In the genomic region with DNA sequence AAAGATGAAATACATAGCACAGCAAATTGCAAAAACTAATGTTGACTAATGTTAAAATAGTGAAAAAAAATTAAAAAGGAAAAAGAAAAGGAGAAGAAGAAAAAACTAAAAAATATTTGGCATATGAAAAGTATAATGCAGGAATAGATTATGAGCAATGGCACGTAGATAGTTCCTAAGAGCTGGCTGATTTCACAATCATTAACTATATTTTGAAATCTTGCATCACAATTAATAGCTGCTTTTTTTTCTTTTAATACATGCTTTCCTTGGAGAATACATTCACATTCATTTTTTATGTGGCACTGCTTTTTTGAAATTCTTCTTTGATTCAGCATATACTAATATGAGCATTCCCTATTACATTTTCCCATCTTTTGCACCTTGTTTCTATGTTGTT, we compare ENCODE assay signal across 5 cellular contexts.
"Had no signal": no experiment of that assay in that cellular context is flagged by ENCODE, and none has a peak within 500 bp of the region (broad histone marks: within the 10 kb centered on the region; RNA-seq: fewer than 3 reads in every experiment).

No MANE protein-coding gene starts in this region.

- H3K27ac ChIP-seq: HL-60, KMS-11 had no signal

- DNase-seq: KBM-7, KG1 had no signal

- H3K9ac ChIP-seq: KMS-11 had no signal

- H3K4me2 ChIP-seq: KMS-11 had no signal

- FAIRE-seq: HTR-8/SVneo had no signal
